ENCODE assay signal across 1 cellular context in the genomic region with DNA sequence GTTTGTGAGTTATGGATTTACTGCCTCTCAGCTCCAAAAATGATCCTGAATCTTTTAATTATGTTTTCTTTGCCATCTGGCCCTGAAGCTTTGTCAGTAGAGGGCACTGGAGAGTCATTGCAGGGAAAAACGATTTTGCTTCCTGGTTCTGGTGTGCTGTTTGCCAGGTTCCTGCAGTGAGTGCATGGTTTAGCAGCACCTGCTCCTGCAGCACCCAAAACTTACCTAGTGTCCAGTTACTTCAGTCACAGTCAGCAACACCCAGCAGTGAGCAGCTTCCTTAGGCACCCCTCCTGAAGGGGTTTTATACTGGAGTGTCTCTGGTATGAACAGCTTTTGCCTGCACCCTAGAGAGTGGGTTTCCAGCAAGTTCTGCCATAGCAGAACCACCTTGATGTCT.
TF ChIP-seq lines count a peak whose summit lies in the region.

No MANE protein-coding gene starts in this region.

TF ChIP-seq in HCT116, 20 proteins besides CTCF, POLR2A, EP300 and RAD21 (continued from another document):
- TF ChIP-seq, protein P1, sequence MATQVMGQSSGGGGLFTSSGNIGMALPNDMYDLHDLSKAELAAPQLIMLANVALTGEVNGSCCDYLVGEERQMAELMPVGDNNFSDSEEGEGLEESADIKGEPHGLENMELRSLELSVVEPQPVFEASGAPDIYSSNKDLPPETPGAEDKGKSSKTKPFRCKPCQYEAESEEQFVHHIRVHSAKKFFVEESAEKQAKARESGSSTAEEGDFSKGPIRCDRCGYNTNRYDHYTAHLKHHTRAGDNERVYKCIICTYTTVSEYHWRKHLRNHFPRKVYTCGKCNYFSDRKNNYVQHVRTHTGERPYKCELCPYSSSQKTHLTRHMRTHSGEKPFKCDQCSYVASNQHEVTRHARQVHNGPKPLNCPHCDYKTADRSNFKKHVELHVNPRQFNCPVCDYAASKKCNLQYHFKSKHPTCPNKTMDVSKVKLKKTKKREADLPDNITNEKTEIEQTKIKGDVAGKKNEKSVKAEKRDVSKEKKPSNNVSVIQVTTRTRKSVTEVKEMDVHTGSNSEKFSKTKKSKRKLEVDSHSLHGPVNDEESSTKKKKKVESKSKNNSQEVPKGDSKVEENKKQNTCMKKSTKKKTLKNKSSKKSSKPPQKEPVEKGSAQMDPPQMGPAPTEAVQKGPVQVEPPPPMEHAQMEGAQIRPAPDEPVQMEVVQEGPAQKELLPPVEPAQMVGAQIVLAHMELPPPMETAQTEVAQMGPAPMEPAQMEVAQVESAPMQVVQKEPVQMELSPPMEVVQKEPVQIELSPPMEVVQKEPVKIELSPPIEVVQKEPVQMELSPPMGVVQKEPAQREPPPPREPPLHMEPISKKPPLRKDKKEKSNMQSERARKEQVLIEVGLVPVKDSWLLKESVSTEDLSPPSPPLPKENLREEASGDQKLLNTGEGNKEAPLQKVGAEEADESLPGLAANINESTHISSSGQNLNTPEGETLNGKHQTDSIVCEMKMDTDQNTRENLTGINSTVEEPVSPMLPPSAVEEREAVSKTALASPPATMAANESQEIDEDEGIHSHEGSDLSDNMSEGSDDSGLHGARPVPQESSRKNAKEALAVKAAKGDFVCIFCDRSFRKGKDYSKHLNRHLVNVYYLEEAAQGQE (IDR thresholded peaks at IDR 0.05; ENCODE audit: low read depth), result no peak
- TF ChIP-seq, protein P2, sequence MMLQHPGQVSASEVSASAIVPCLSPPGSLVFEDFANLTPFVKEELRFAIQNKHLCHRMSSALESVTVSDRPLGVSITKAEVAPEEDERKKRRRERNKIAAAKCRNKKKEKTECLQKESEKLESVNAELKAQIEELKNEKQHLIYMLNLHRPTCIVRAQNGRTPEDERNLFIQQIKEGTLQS (IDR thresholded peaks at IDR 0.05), result no peak
